ENCODE assay signal across 8 cellular contexts in genomic region chr17:45838751-45839150, GRCh38. TPM values are rescaled to one million over a fixed set of nuclear protein-coding genes. Genes with fewer than 3 reads are reported as not detected.
"Had no signal": no experiment of that assay in that cellular context is flagged by ENCODE, and none has a peak within 500 bp of the region (broad histone marks: within the 10 kb centered on the region; RNA-seq: fewer than 3 reads in every experiment).

No MANE protein-coding gene starts in this region.

- DNase-seq: H9, HCEC 1CT had no signal

- ATAC-seq: GM23338, HepG2 had no signal

- H3K4me1 Mint-ChIP-seq: GM23338, IgD-negative memory B cell had no signal

- H2AFZ ChIP-seq: GM23338 had no signal

- H3K36me3 Mint-ChIP-seq: IgD-negative memory B cell had no signal

- H3K9me3 Mint-ChIP-seq: GM23338, H9, IgD-negative memory B cell had no signal

- H3K4me3 Mint-ChIP-seq: GM23338, H9, IgD-negative memory B cell had no signal

- H3K27ac Mint-ChIP-seq: GM23338, IgD-negative memory B cell had no signal

- H3K4me2 ChIP-seq: GM23338 had no signal

- H3K27ac ChIP-seq: HL-60 had no signal

- H3K4me3 ChIP-seq: GM23338 had no signal

RNA-seq across cellular contexts. Expression of gene SPPL2C, which starts 5.9 kb away (rescaled TPM):
- total RNA-seq: H1, H9, HepG2, HT1080 had no signal

RNA-seq across cellular contexts. Expression of gene CRHR1, which starts 54.6 kb away (rescaled TPM):
- total RNA-seq: HepG2, HT1080 had no signal
